ENCODE assay signal across 26 cellular contexts in genomic region chr4:19128176-19128575, GRCh38.
"Had no signal": no experiment of that assay in that cellular context is flagged by ENCODE, and none has a peak within 500 bp of the region (broad histone marks: within the 10 kb centered on the region; RNA-seq: fewer than 3 reads in every experiment).

No MANE protein-coding gene starts in this region.

- H3K27me3 ChIP-seq: colonic mucosa, esophagus muscularis mucosa, esophagus squamous epithelium, foreskin keratinocyte, gastrocnemius medialis, gastroesophageal sphincter, heart left ventricle, heart right ventricle, hepatocyte had no signal

- H3K4me2 ChIP-seq: hepatocyte had no signal

- H3K9me3 Mint-ChIP-seq: endodermal cell had no signal

- H3K4me1 Mint-ChIP-seq: endodermal cell had no signal

- H3K27me3 Mint-ChIP-seq: dendritic cell treated with granulocyte-macrophage colony-stimulating factor and Interleukin-4, amounts not matched to agents 40 ng/mL and 50 ng/mL, for 4 days; effector memory CD8-positive, alpha-beta T cell had no signal

- H3K36me3 ChIP-seq: colonic mucosa, esophagus muscularis mucosa, esophagus squamous epithelium, gastrocnemius medialis, gastroesophageal sphincter, heart left ventricle, heart right ventricle had no signal

- H2AFZ ChIP-seq: hepatocyte had no signal

- H3K4me3 ChIP-seq: colonic mucosa, coronary artery, dorsolateral prefrontal cortex, esophagus muscularis mucosa, esophagus squamous epithelium, gastrocnemius medialis, gastroesophageal sphincter, heart left ventricle, heart right ventricle, hepatocyte had no signal

- H3K27ac ChIP-seq: colonic mucosa, coronary artery, dorsolateral prefrontal cortex, epithelial cell of prostate, esophagus muscularis mucosa, esophagus squamous epithelium, foreskin keratinocyte, gastrocnemius medialis, gastroesophageal sphincter, heart left ventricle, heart right ventricle, hepatocyte had no signal

- DNase-seq: colonic mucosa; cortex of kidney; dermis blood vessel endothelial cell; dorsolateral prefrontal cortex; effector CD4-positive, alpha-beta T cell; effector CD8-positive, alpha-beta T cell; effector memory CD4-positive, alpha-beta T cell; effector memory CD8-positive, alpha-beta T cell; endodermal cell; erythroblast; esophagus squamous epithelium; foreskin keratinocyte; foreskin melanocyte; gastrocnemius medialis; glutamatergic neuron; head of caudate nucleus; heart left ventricle; heart right ventricle had no signal

- ATAC-seq: effector memory CD8-positive, alpha-beta T cell; esophagus mucosa; foreskin keratinocyte; gastrocnemius medialis; gastroesophageal sphincter; heart left ventricle; heart right ventricle had no signal

- H3K9me3 ChIP-seq: colonic mucosa, esophagus muscularis mucosa, esophagus squamous epithelium, gastrocnemius medialis, gastroesophageal sphincter, heart left ventricle, heart right ventricle had no signal

- H3K79me2 ChIP-seq: hepatocyte had no signal

- H3K27ac Mint-ChIP-seq: dendritic cell treated with granulocyte-macrophage colony-stimulating factor and Interleukin-4, amounts not matched to agents 40 ng/mL and 50 ng/mL, for 4 days; effector memory CD8-positive, alpha-beta T cell; endodermal cell had no signal

- H3K4me1 ChIP-seq: colonic mucosa, esophagus muscularis mucosa, esophagus squamous epithelium, foreskin keratinocyte, gastrocnemius medialis, gastroesophageal sphincter, heart left ventricle, heart right ventricle had no signal

- FAIRE-seq: endothelial cell of umbilical vein had no signal

- H3K4me3 Mint-ChIP-seq: dendritic cell treated with granulocyte-macrophage colony-stimulating factor and Interleukin-4, amounts not matched to agents 40 ng/mL and 50 ng/mL, for 4 days; effector memory CD8-positive, alpha-beta T cell; endodermal cell had no signal
